22 cellular contexts compared by ENCODE assay signal in the genomic region with DNA sequence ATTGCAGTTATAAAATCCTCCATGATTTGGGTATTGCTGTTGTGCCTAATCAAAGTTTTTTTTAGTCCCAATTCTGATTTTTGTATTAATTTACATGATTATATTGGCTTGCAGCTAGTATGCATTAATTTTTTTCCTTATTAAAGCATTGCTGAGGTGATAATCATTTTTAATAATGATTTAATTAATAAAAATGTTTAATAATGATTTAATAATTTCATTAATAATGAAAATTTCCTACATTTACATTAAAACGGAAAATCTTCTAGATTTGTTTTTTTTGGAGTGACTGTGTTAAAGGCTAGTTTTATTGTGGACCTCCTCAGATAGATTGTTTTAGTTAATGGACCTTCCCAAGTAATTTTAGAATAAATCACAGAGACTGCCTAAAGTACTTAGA.
"Had no signal": no experiment of that assay in that cellular context is flagged by ENCODE, and none has a peak within 500 bp of the region (broad histone marks: within the 10 kb centered on the region; RNA-seq: fewer than 3 reads in every experiment).

No MANE protein-coding gene starts in this region.

- H3K4me1 ChIP-seq: colonic mucosa, gastroesophageal sphincter, heart left ventricle, left lung, lower lobe of right lung had no signal

- FAIRE-seq: endothelial cell of umbilical vein, frontal cortex had no signal

- H3K79me2 ChIP-seq: hepatocyte had no signal

- H3K36me3 ChIP-seq: colonic mucosa, lower lobe of right lung had no signal

- H3K27ac ChIP-seq: colonic mucosa, esophagus muscularis mucosa, foreskin keratinocyte, gastroesophageal sphincter, heart left ventricle, hepatocyte, left lung, lower lobe of right lung had no signal

- H2AFZ ChIP-seq: hepatocyte had no signal

- H3K4me2 ChIP-seq: hepatocyte had no signal

- ATAC-seq: effector memory CD8-positive, alpha-beta T cell; foreskin keratinocyte; gastroesophageal sphincter; heart left ventricle; left cardiac atrium; left lung; left ventricle myocardium superior; lower lobe of right lung; mucosa of descending colon had no signal

- DNase-seq: colonic mucosa; cortex of kidney; effector CD8-positive, alpha-beta T cell; effector memory CD8-positive, alpha-beta T cell; endodermal cell; foreskin keratinocyte; heart left ventricle; hypothalamus; immature natural killer cell; islet precursor cell; left cardiac atrium; left lung; left ventricle myocardium superior; lower lobe of right lung; mesenchymal stem cell; mucosa of descending colon; naive B cell had no signal

- H3K9me3 ChIP-seq: colonic mucosa had no signal

- H3K4me3 ChIP-seq: colonic mucosa, esophagus muscularis mucosa, gastroesophageal sphincter, heart left ventricle, hepatocyte, left lung, lower lobe of right lung, mucosa of descending colon had no signal

- H3K27me3 ChIP-seq: colonic mucosa, esophagus muscularis mucosa, foreskin keratinocyte, gastroesophageal sphincter, heart left ventricle, hepatocyte, left lung had no signal
